ENCODE assay signal across 24 cellular contexts in genomic region chr2:218374795-218375194, GRCh38. TPM values are rescaled to one million over a fixed set of nuclear protein-coding genes. Genes with fewer than 3 reads are reported as not detected.
A peak's percentile ranks its signal among the peaks of the same experiment; 100 is the strongest.
DNase-seq lines count a peak whose midpoint lies in the region; ATAC-seq, FAIRE-seq and TF ChIP-seq lines count a peak whose summit lies in the region.
"Had no signal": no experiment of that assay in that cellular context is flagged by ENCODE, and none has a peak within 500 bp of the region (broad histone marks: within the 10 kb centered on the region; RNA-seq: fewer than 3 reads in every experiment).

No MANE protein-coding gene starts in this region.

- no peak for FAIRE-seq in HepG2 (lab: Jason Lieb, UNC)
- FAIRE-seq: A549, D721Med, GM19239 had no signal

- no peaks in the 10 kb centered on the region for H3K36me3 ChIP-seq in HepG2 (replicated peaks in 1 of 2; ENCODE audit: control insufficient read depth in 1 of 2, insufficient read depth in 2 of 2, low read length in 2 of 2)
- H3K36me3 ChIP-seq in smooth muscle cell (ENCODE audit: low read depth): no peaks in the 10 kb centered on the region
- H3K36me3 ChIP-seq: BLaER1 treated with 17β-estradiol and CSF1 and Interleukin-3, amounts not matched to agents 10 nM and 100 nM had no signal

- H3K79me2 ChIP-seq in HepG2 (ENCODE audit: insufficient read depth, low read length): no peaks in the 10 kb centered on the region
- H3K79me2 ChIP-seq in smooth muscle cell (ENCODE audit: low read depth): no peaks in the 10 kb centered on the region

- H3K27ac ChIP-seq in VCaP: peak overlapping the region; percentile 53
- no peak overlapping the region for H3K27ac ChIP-seq in HepG2 (ENCODE audit: extremely low read length, insufficient read depth, low read length)
- peak overlapping the region; percentile 49 for H3K27ac ChIP-seq in smooth muscle cell (ENCODE audit: low read depth)
- H3K27ac ChIP-seq: A549, HL-60 had no signal

- CTCF ChIA-PET in HepG2 (lab: Yijun Ruan, JAX; ENCODE audit: low intra/inter-chr PET ratio, low total read pairs): no interaction called here

- intact Hi-C loops in HepG2 (cut with micrococcal nuclease; ENCODE audit: unreplicated experiment): no loop called here
- intact Hi-C loops in left ventricle myocardium superior (cut with micrococcal nuclease): no loop called here

- no peaks in the 10 kb centered on the region for H4K20me1 ChIP-seq in HepG2 (ENCODE audit: insufficient read depth, low read length)
- no peaks in the 10 kb centered on the region for H4K20me1 ChIP-seq in smooth muscle cell (ENCODE audit: low read depth)
- H4K20me1 ChIP-seq: BLaER1 treated with 17β-estradiol and CSF1 and Interleukin-3, amounts not matched to agents 10 nM and 100 nM had no signal

- in situ Hi-C loops in HepG2 (cut with HindIII; ENCODE audit: extremely low pct_ligation_motif_present, low pct_unique_long_range_greater_than_20kb): no loop called here

- H2AFZ ChIP-seq in HepG2 (ENCODE audit: low read length) (no peak overlapping the region), smooth muscle cell (ENCODE audit: low read depth) (no peak overlapping the region)

- no peak for TF ChIP-seq POLR2A in HepG2 (IDR thresholded peaks at IDR 0.05; ENCODE audit: insufficient read depth in 1 of 2, low read depth in 2 of 2, low read length in 2 of 2)

- TF ChIP-seq CTCF in VCaP (conservative IDR thresholded peaks at IDR 0.05) (no peak), HepG2 (CRISPR knock-in tag; IDR thresholded peaks at IDR 0.05) (no peak), smooth muscle cell (IDR thresholded peaks at IDR 0.05; ENCODE audit: borderline replicate concordance, insufficient read depth, poor library complexity, severe bottlenecking) (no peak)

- peaks cover 11% of the 10 kb centered on the region for H3F3A ChIP-seq in smooth muscle cell (ENCODE audit: low read depth)

- no peak for TF ChIP-seq EP300 in Ishikawa (IDR thresholded peaks at IDR 0.05; ENCODE audit: borderline replicate concordance)
- TF ChIP-seq EP300 in HepG2 (IDR thresholded peaks at IDR 0.05; ENCODE audit: low read depth in 2 of 2, low read length in 2 of 2): no peak
- no peak for TF ChIP-seq EP300 in HepG2 (CRISPR knock-in tag; IDR thresholded peaks at IDR 0.05; ENCODE audit: borderline replicate concordance)

- no peak overlapping the region for H3K4me3 ChIP-seq in HepG2 (replicated peaks in 1 of 3; ENCODE audit: insufficient read depth in 1 of 3, low read depth in 2 of 3, low read length in 3 of 3)
- no peak overlapping the region for H3K4me3 ChIP-seq in smooth muscle cell
- H3K4me3 ChIP-seq: A549; BLaER1 treated with 17β-estradiol and CSF1 and Interleukin-3, amounts not matched to agents 10 nM and 100 nM had no signal

- BruUV-seq in HepG2 (replicated peaks; lab: Mats Ljungman, UMichigan): no TSS peak

- ATAC-seq in HepG2 (no peak), GM21717 (IDR thresholded peaks at IDR 0.05; ENCODE audit: unreplicated experiment) (no peak), GM21390 (IDR thresholded peaks at IDR 0.05; ENCODE audit: unreplicated experiment) (no peak), left ventricle myocardium superior (no peak)
- ATAC-seq: HCT116 had no signal

- TF ChIP-seq RAD21 in Ishikawa (IDR thresholded peaks at IDR 0.05; ENCODE audit: low read depth): no peak
- no peak for TF ChIP-seq RAD21 in HepG2 (CRISPR knock-in tag; IDR thresholded peaks at IDR 0.05)

- peaks cover 45% of the 10 kb centered on the region for H3K4me1 ChIP-seq in HepG2 (ENCODE audit: insufficient read depth, low read length)
- H3K4me1 ChIP-seq in smooth muscle cell (ENCODE audit: low read depth): no peaks in the 10 kb centered on the region

- 19% methylated on average over 4 of the region's 4 CpGs for WGBS in HepG2 (ENCODE audit: low lambda C conversion rate)
- 60% methylated on average over 4 of the region's 4 CpGs for WGBS in smooth muscle cell (ENCODE audit: low lambda C conversion rate)

- H3K27me3 ChIP-seq in HepG2 (ENCODE audit: control insufficient read depth in 1 of 2, insufficient read depth in 2 of 2, low read length in 2 of 2) (peaks cover 2 to 6% of the 10 kb centered on the region in 2 experiments; a peak in 2 of 5 replicates), smooth muscle cell (ENCODE audit: low read depth) (no peaks in the 10 kb centered on the region)
- H3K27me3 ChIP-seq: BLaER1 treated with 17β-estradiol and CSF1 and Interleukin-3, amounts not matched to agents 10 nM and 100 nM had no signal

- H3K9ac ChIP-seq in HepG2 (ENCODE audit: insufficient read depth, low read depth, low read length) (no peak overlapping the region), smooth muscle cell (ENCODE audit: low read depth) (no peak overlapping the region)
- H3K9ac ChIP-seq: BLaER1 treated with 17β-estradiol and CSF1 and Interleukin-3, amounts not matched to agents 10 nM and 100 nM had no signal

- no peak overlapping the region for H3K4me2 ChIP-seq in HepG2 (ENCODE audit: low read depth, low read length)
- H3K4me2 ChIP-seq in smooth muscle cell: no peak overlapping the region
- H3K4me2 ChIP-seq: A549 had no signal

- POLR2A ChIA-PET in HepG2 (lab: Yijun Ruan, JAX): no interaction called here

- DNase-seq in HepG2 (ENCODE audit: low spot score) (no peak), smooth muscle cell (lab: John Stamatoyannopoulos, UW; ENCODE audit: unreplicated experiment) (no peak), left ventricle myocardium superior (no peak)
- DNase-seq: AML-193; CD4-positive, alpha-beta T cell; GOT3; KG1; MM.1S; NCI-H2029; NCI-H446 treated with DMSO at 0.1 percent for 48 hours; NCI-H526 treated with DMSO at 0.1 percent for 48 hours; RPMI8226; SHP77 treated with DMSO at 0.1 percent for 48 hours; SW 1271 had no signal

- H3K9me3 ChIP-seq in HepG2 (ENCODE audit: low read length) (no peaks in the 10 kb centered on the region), smooth muscle cell (replicated peaks; ENCODE audit: low read depth) (no peaks in the 10 kb centered on the region)
- H3K9me3 ChIP-seq: A549; BLaER1 treated with 17β-estradiol and CSF1 and Interleukin-3, amounts not matched to agents 10 nM and 100 nM had no signal

RNA-seq across cellular contexts. Expression of gene SLC11A1, which starts 7.3 kb away (rescaled TPM):
- total RNA-seq in HepG2 (2016; rRNA removed; fragmentation: Illumina TruSeq; extraction: Trizol): 0.21 and 0.33 TPM in 2 replicates
- 0.26 and 0.51 TPM in 2 replicates for total RNA-seq in HepG2 (2016; cell fraction: cytosol; rRNA removed; fragmentation: Illumina TruSeq; extraction: Trizol; ENCODE audit: low read depth)
- 0.18 and 0.22 TPM in 2 replicates for total RNA-seq in HepG2 (2016; cell fraction: insoluble cytoplasmic fraction; rRNA removed; fragmentation: Illumina TruSeq; extraction: Trizol)
- total RNA-seq in HepG2 (2016; cell fraction: membrane; rRNA removed; fragmentation: Illumina TruSeq; extraction: Trizol): 0.31 TPM in 2 replicates
- total RNA-seq in HepG2 (2016; cell fraction: nucleus; rRNA removed; fragmentation: Illumina TruSeq; extraction: Trizol): 0.19 and 0.71 TPM in 2 replicates
- polyA plus RNA-seq in HepG2 (2011; rRNA removed): 2.3 and 2.5 TPM in 2 replicates
- polyA plus RNA-seq in HepG2 (2011; cell fraction: cytosol; rRNA removed): 1.1 and 1.2 TPM in 2 replicates
- 11.6 and 19.0 TPM in 2 replicates for polyA plus RNA-seq in HepG2 (2011; cell fraction: nucleus; rRNA removed)
- polyA plus RNA-seq in HepG2 (2012): 1.5 and 3.8 TPM in 2 replicates
- 0.26 and 0.40 TPM in 2 replicates for polyA plus RNA-seq in HepG2 (2016; cell fraction: cytosol; fragmentation: Illumina TruSeq; extraction: Trizol; ENCODE audit: low read depth)
- polyA plus RNA-seq in HepG2 (2016; cell fraction: insoluble cytoplasmic fraction; fragmentation: Illumina TruSeq; extraction: Trizol; ENCODE audit: low read depth): 0.09 and 0.23 TPM in 2 replicates
- polyA plus RNA-seq in HepG2 (2016; cell fraction: membrane; fragmentation: Illumina TruSeq; extraction: Trizol; ENCODE audit: low read depth): 0.26 and 0.42 TPM in 2 replicates
- polyA plus RNA-seq in HepG2 (2016; cell fraction: nucleus; fragmentation: Illumina TruSeq; extraction: Trizol; ENCODE audit: insufficient read depth, low read depth): 0.23 and 0.79 TPM in 2 replicates
- polyA minus RNA-seq in HepG2 (2011; rRNA and poly(A)+ RNA removed; ENCODE audit: low replicate concordance): 0.14 and 2.9 TPM in 2 replicates
- 0.35 and 1.5 TPM in 2 replicates for polyA minus RNA-seq in HepG2 (2011; cell fraction: cytosol; rRNA and poly(A)+ RNA removed)
- 3.7 and 5.4 TPM in 2 replicates for polyA minus RNA-seq in HepG2 (2011; cell fraction: nucleus; rRNA and poly(A)+ RNA removed)
- 0.31 TPM in 1 of 2 replicates, not detected in the other for total RNA-seq in smooth muscle cell
- polyA plus RNA-seq in smooth muscle cell: 0.14 and 0.38 TPM in 2 replicates
- total RNA-seq in left ventricle myocardium superior: 4.5 TPM

RNA-seq across cellular contexts. Expression of gene CATIP, which starts 18.1 kb away (rescaled TPM):
- total RNA-seq in HepG2 (2016; rRNA removed; fragmentation: Illumina TruSeq; extraction: Trizol): 0.22 TPM in 1 of 2 replicates, not detected in the other
- total RNA-seq in HepG2 (2016; cell fraction: cytosol; rRNA removed; fragmentation: Illumina TruSeq; extraction: Trizol; ENCODE audit: low read depth): 0.35 TPM in 1 of 2 replicates, not detected in the other
- 0.15 TPM in 1 of 2 replicates, not detected in the other for total RNA-seq in HepG2 (2016; cell fraction: insoluble cytoplasmic fraction; rRNA removed; fragmentation: Illumina TruSeq; extraction: Trizol)
- 0.38 and 0.49 TPM in 2 replicates for total RNA-seq in HepG2 (2016; cell fraction: membrane; rRNA removed; fragmentation: Illumina TruSeq; extraction: Trizol)
- not detected in 2 replicates for total RNA-seq in HepG2 (2016; cell fraction: nucleus; rRNA removed; fragmentation: Illumina TruSeq; extraction: Trizol)
- polyA plus RNA-seq in HepG2 (2011; rRNA removed): 0.07 and 0.09 TPM in 2 replicates
- 0.09 and 0.15 TPM in 2 replicates for polyA plus RNA-seq in HepG2 (2011; cell fraction: cytosol; rRNA removed)
- polyA plus RNA-seq in HepG2 (2011; cell fraction: nucleus; rRNA removed): 0.48 and 0.87 TPM in 2 replicates
- 0.15 TPM in 1 of 2 replicates, not detected in the other for polyA plus RNA-seq in HepG2 (2012)
- polyA plus RNA-seq in HepG2 (2016; cell fraction: cytosol; fragmentation: Illumina TruSeq; extraction: Trizol; ENCODE audit: low read depth): not detected in 2 replicates
- polyA plus RNA-seq in HepG2 (2016; cell fraction: insoluble cytoplasmic fraction; fragmentation: Illumina TruSeq; extraction: Trizol; ENCODE audit: low read depth): not detected in 2 replicates
- not detected in 2 replicates for polyA plus RNA-seq in HepG2 (2016; cell fraction: membrane; fragmentation: Illumina TruSeq; extraction: Trizol; ENCODE audit: low read depth)
- not detected in 2 replicates for polyA plus RNA-seq in HepG2 (2016; cell fraction: nucleus; fragmentation: Illumina TruSeq; extraction: Trizol; ENCODE audit: insufficient read depth, low read depth)
- 0.36 TPM in 1 of 2 replicates, not detected in the other for polyA minus RNA-seq in HepG2 (2011; rRNA and poly(A)+ RNA removed; ENCODE audit: low replicate concordance)
- polyA minus RNA-seq in HepG2 (2011; cell fraction: cytosol; rRNA and poly(A)+ RNA removed): not detected in 2 replicates
- 1.4 TPM in 1 of 2 replicates, not detected in the other for polyA minus RNA-seq in HepG2 (2011; cell fraction: nucleus; rRNA and poly(A)+ RNA removed)
- not detected in 2 replicates for total RNA-seq in smooth muscle cell
- polyA plus RNA-seq in smooth muscle cell: 0.18 and 0.25 TPM in 2 replicates
- not detected for total RNA-seq in left ventricle myocardium superior
- total RNA-seq: CD4-positive, alpha-beta T cell had no signal

RNA-seq across cellular contexts. Expression of gene CTDSP1, which starts 24.9 kb away (rescaled TPM):
- total RNA-seq in HepG2 (2016; rRNA removed; fragmentation: Illumina TruSeq; extraction: Trizol): 78.5 and 91.0 TPM in 2 replicates
- total RNA-seq in HepG2 (2016; cell fraction: cytosol; rRNA removed; fragmentation: Illumina TruSeq; extraction: Trizol; ENCODE audit: low read depth): 61.6 and 62.5 TPM in 2 replicates
- 72.7 and 92.2 TPM in 2 replicates for total RNA-seq in HepG2 (2016; cell fraction: insoluble cytoplasmic fraction; rRNA removed; fragmentation: Illumina TruSeq; extraction: Trizol)
- 98.7 and 108 TPM in 2 replicates for total RNA-seq in HepG2 (2016; cell fraction: membrane; rRNA removed; fragmentation: Illumina TruSeq; extraction: Trizol)
- 63.4 and 77.8 TPM in 2 replicates for total RNA-seq in HepG2 (2016; cell fraction: nucleus; rRNA removed; fragmentation: Illumina TruSeq; extraction: Trizol)
- polyA plus RNA-seq in HepG2 (2011; rRNA removed): 268 and 270 TPM in 2 replicates
- polyA plus RNA-seq in HepG2 (2011; cell fraction: cytosol; rRNA removed): 216 and 257 TPM in 2 replicates
- 595 and 749 TPM in 2 replicates for polyA plus RNA-seq in HepG2 (2011; cell fraction: nucleus; rRNA removed)
- polyA plus RNA-seq in HepG2 (2012): 72.7 and 87.5 TPM in 2 replicates
- polyA plus RNA-seq in HepG2 (2016; cell fraction: cytosol; fragmentation: Illumina TruSeq; extraction: Trizol; ENCODE audit: low read depth): 60.8 and 65.7 TPM in 2 replicates
- 106 and 117 TPM in 2 replicates for polyA plus RNA-seq in HepG2 (2016; cell fraction: insoluble cytoplasmic fraction; fragmentation: Illumina TruSeq; extraction: Trizol; ENCODE audit: low read depth)
- polyA plus RNA-seq in HepG2 (2016; cell fraction: membrane; fragmentation: Illumina TruSeq; extraction: Trizol; ENCODE audit: low read depth): 114 and 123 TPM in 2 replicates
- polyA plus RNA-seq in HepG2 (2016; cell fraction: nucleus; fragmentation: Illumina TruSeq; extraction: Trizol; ENCODE audit: insufficient read depth, low read depth): 131 and 137 TPM in 2 replicates
- 139 and 364 TPM in 2 replicates for polyA minus RNA-seq in HepG2 (2011; rRNA and poly(A)+ RNA removed; ENCODE audit: low replicate concordance)
- polyA minus RNA-seq in HepG2 (2011; cell fraction: cytosol; rRNA and poly(A)+ RNA removed): 88.3 and 92.0 TPM in 2 replicates
- 159 and 160 TPM in 2 replicates for polyA minus RNA-seq in HepG2 (2011; cell fraction: nucleus; rRNA and poly(A)+ RNA removed)
- total RNA-seq in smooth muscle cell: 62.5 and 70.9 TPM in 2 replicates
- polyA plus RNA-seq in smooth muscle cell: 18.7 and 20.3 TPM in 2 replicates
- total RNA-seq in left ventricle myocardium superior: 113 TPM

RNA-seq across cellular contexts. Expression of gene VIL1, which starts 44.1 kb away (rescaled TPM):
- 301 and 337 TPM in 2 replicates for total RNA-seq in HepG2 (2016; rRNA removed; fragmentation: Illumina TruSeq; extraction: Trizol)
- 59.0 and 67.7 TPM in 2 replicates for total RNA-seq in HepG2 (2016; cell fraction: cytosol; rRNA removed; fragmentation: Illumina TruSeq; extraction: Trizol; ENCODE audit: low read depth)
- total RNA-seq in HepG2 (2016; cell fraction: insoluble cytoplasmic fraction; rRNA removed; fragmentation: Illumina TruSeq; extraction: Trizol): 281 and 313 TPM in 2 replicates
- 183 and 224 TPM in 2 replicates for total RNA-seq in HepG2 (2016; cell fraction: membrane; rRNA removed; fragmentation: Illumina TruSeq; extraction: Trizol)
- 188 and 190 TPM in 2 replicates for total RNA-seq in HepG2 (2016; cell fraction: nucleus; rRNA removed; fragmentation: Illumina TruSeq; extraction: Trizol)
- 287 and 352 TPM in 2 replicates for polyA plus RNA-seq in HepG2 (2011; rRNA removed)
- 169 and 211 TPM in 2 replicates for polyA plus RNA-seq in HepG2 (2011; cell fraction: cytosol; rRNA removed)
- 756 and 778 TPM in 2 replicates for polyA plus RNA-seq in HepG2 (2011; cell fraction: nucleus; rRNA removed)
- 201 and 249 TPM in 2 replicates for polyA plus RNA-seq in HepG2 (2012)
- 85.6 and 100 TPM in 2 replicates for polyA plus RNA-seq in HepG2 (2016; cell fraction: cytosol; fragmentation: Illumina TruSeq; extraction: Trizol; ENCODE audit: low read depth)
- polyA plus RNA-seq in HepG2 (2016; cell fraction: insoluble cytoplasmic fraction; fragmentation: Illumina TruSeq; extraction: Trizol; ENCODE audit: low read depth): 215 and 265 TPM in 2 replicates
- polyA plus RNA-seq in HepG2 (2016; cell fraction: membrane; fragmentation: Illumina TruSeq; extraction: Trizol; ENCODE audit: low read depth): 117 and 144 TPM in 2 replicates
- 336 and 399 TPM in 2 replicates for polyA plus RNA-seq in HepG2 (2016; cell fraction: nucleus; fragmentation: Illumina TruSeq; extraction: Trizol; ENCODE audit: insufficient read depth, low read depth)
- 0.19 and 699 TPM in 2 replicates for polyA minus RNA-seq in HepG2 (2011; rRNA and poly(A)+ RNA removed; ENCODE audit: low replicate concordance)
- 138 and 156 TPM in 2 replicates for polyA minus RNA-seq in HepG2 (2011; cell fraction: cytosol; rRNA and poly(A)+ RNA removed)
- polyA minus RNA-seq in HepG2 (2011; cell fraction: nucleus; rRNA and poly(A)+ RNA removed): 112 and 120 TPM in 2 replicates
- not detected in 2 replicates for total RNA-seq in smooth muscle cell
- 0.14 and 0.15 TPM in 2 replicates for polyA plus RNA-seq in smooth muscle cell
- not detected for total RNA-seq in left ventricle myocardium superior
